15 cellular contexts compared by ENCODE assay signal in the genomic region with DNA sequence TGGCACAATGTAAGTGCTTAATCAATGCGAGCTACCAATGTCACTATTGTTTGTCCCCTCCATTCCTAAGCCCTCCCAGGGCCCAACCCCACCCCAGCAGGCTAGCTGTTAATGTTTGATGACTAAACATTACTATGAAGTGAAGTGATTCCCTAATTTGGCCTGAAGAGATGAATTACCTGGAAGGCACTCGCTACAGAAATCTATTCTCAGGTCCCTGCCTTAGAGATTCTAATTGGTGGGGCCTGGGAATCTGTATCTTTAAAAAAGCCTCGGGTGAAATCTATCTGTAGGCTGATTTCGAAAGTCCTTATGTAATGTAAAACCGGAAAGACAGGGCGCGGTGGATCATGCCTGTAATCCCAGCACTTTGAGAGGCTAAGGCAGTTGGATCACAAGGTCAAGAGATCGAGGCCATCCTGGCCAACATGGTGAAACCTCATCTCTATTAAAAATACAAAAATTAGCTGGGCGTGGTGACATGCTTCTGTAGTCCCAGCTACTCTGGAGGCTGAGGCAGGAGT. TPM values are rescaled to one million over a fixed set of nuclear protein-coding genes. Genes with fewer than 3 reads are reported as not detected.
DNase-seq lines count a peak whose midpoint lies in the region; ATAC-seq and TF ChIP-seq lines count a peak whose summit lies in the region.
"Had no signal": no experiment of that assay in that cellular context is flagged by ENCODE, and none has a peak within 500 bp of the region (broad histone marks: within the 10 kb centered on the region; RNA-seq: fewer than 3 reads in every experiment).

No MANE protein-coding gene starts in this region.

- no peak overlapping the region for H2BK5ac ChIP-seq in mesenchymal stem cell (ENCODE audit: low read depth, low read length, poor library complexity, severe bottlenecking)

- TF ChIP-seq CTCF in PC-3 (conservative IDR thresholded peaks at IDR 0.05; ENCODE audit: low read depth, low read length) (no peak), type B pancreatic cell (conservative IDR thresholded peaks at IDR 0.05) (no peak), HFFc6 (IDR thresholded peaks at IDR 0.05) (no peak)

- ATAC-seq in PC-3 = no peak
- no peak for ATAC-seq in activated CD8-positive, alpha-beta T cell treated with anti-CD3 and anti-CD28 coated beads, Interleukin-2, amount 10 ng/mL, durations not matched to agents 7 days and 5 days

- H2BK120ac ChIP-seq in mesenchymal stem cell (ENCODE audit: low read depth, low read length) = no peak overlapping the region

- no peak overlapping the region for H3K4ac ChIP-seq in mesenchymal stem cell (ENCODE audit: low read depth in 1 of 2, low read length in 2 of 2)

- no peaks in the 10 kb centered on the region for H3K27me3 ChIP-seq in PC-3 (ENCODE audit: low read length)
- no peaks in the 10 kb centered on the region for H3K27me3 ChIP-seq in mesenchymal stem cell (ENCODE audit: control insufficient read depth in 1 of 2, insufficient read depth in 1 of 2, low read length in 2 of 2)
- H3K27me3 ChIP-seq: BLaER1 treated with 17β-estradiol and CSF1 and Interleukin-3, amounts not matched to agents 10 nM and 100 nM; SJCRH30 had no signal

- H3K9ac ChIP-seq in PC-3 (ENCODE audit: low read length) = no peak overlapping the region
- H3K9ac ChIP-seq in mesenchymal stem cell (ENCODE audit: low read length) = no peak overlapping the region
- H3K9ac ChIP-seq: BLaER1 treated with 17β-estradiol and CSF1 and Interleukin-3, amounts not matched to agents 10 nM and 100 nM had no signal

- H3F3A ChIP-seq in PC-3 (ENCODE audit: low read length, unreplicated experiment) = no peaks in the 10 kb centered on the region

- H4K91ac ChIP-seq in mesenchymal stem cell (ENCODE audit: low read length) = no peak overlapping the region

- intact Hi-C loops in PC-3 (cut with micrococcal nuclease) = no loop called here

- H3K23ac ChIP-seq in mesenchymal stem cell (ENCODE audit: low read length in 2 of 2) = no peak overlapping the region

- DNase-seq in SIG-M5 treated with dmso at 0.1 percent for 504 hours (lab: John Stamatoyannopoulos, UW; ENCODE audit: unreplicated experiment) = peak; percentile 33
- DNase-seq in SIG-M5 (lab: John Stamatoyannopoulos, UW) = no peak
- peak; percentile 33 for DNase-seq in PC-3
- no peak for DNase-seq in mesenchymal stem cell
- DNase-seq in type B pancreatic cell (ENCODE audit: extremely low spot score, unreplicated experiment) = no peak
- no peak for DNase-seq in activated CD8-positive, alpha-beta T cell treated with anti-CD3 and anti-CD28 coated beads, Interleukin-2, amount 10 ng/mL, durations not matched to agents 7 days and 5 days
- no peak for DNase-seq in HFFc6
- DNase-seq in amygdala (lab: John Stamatoyannopoulos, UW) = no peak
- DNase-seq: Karpas-422, NCI-H1048, NCI-H2107, NCI-H446, NCI-H748 treated with DMSO at 0.1 percent for 48 hours, SJCRH30 had no signal

- peaks cover 35% of the 10 kb centered on the region for H3K4me1 ChIP-seq in PC-3 (ENCODE audit: insufficient read depth, low read length)
- peaks cover 8% of the 10 kb centered on the region for H3K4me1 ChIP-seq in mesenchymal stem cell (ENCODE audit: control insufficient read depth, insufficient read depth, low read depth, low read length)

- peaks cover 4% of the 10 kb centered on the region for H3K36me3 Mint-ChIP-seq in type B pancreatic cell
- peaks cover 1% of the 10 kb centered on the region for H3K36me3 Mint-ChIP-seq in activated CD8-positive, alpha-beta T cell treated with anti-CD3 and anti-CD28 coated beads, Interleukin-2, amount 10 ng/mL, durations not matched to agents 7 days and 5 days (ENCODE audit: low read depth)
- H3K36me3 Mint-ChIP-seq in HFFc6 (ENCODE audit: low read depth) = peaks cover 6% of the 10 kb centered on the region

- peaks cover 2% of the 10 kb centered on the region for H3K79me1 ChIP-seq in mesenchymal stem cell (replicated peaks; ENCODE audit: low read length, poor library complexity, severe bottlenecking)

- no peak overlapping the region for H3K18ac ChIP-seq in mesenchymal stem cell (ENCODE audit: low read depth in 1 of 2, low read length in 2 of 2)

- H3K36me3 ChIP-seq in PC-3 (ENCODE audit: low read depth, low read length) (no peaks in the 10 kb centered on the region), mesenchymal stem cell (ENCODE audit: control insufficient read depth in 1 of 2, insufficient read depth in 2 of 2, low read depth in 1 of 2, low read length in 2 of 2) (peaks cover 3 to 15% of the 10 kb centered on the region in 2 experiments)

- H3K4me3 ChIP-seq in PC-3 (ENCODE audit: low read length) (no peak overlapping the region), mesenchymal stem cell (ENCODE audit: insufficient read depth in 1 of 2, low read depth in 1 of 2, low read length in 2 of 2) (no peak overlapping the region)
- H3K4me3 ChIP-seq: BLaER1 treated with 17β-estradiol and CSF1 and Interleukin-3, amounts not matched to agents 10 nM and 100 nM; SJCRH30 had no signal

- H3K9me3 ChIP-seq in PC-3 (ENCODE audit: low read length) = no peaks in the 10 kb centered on the region
- no peaks in the 10 kb centered on the region for H3K9me3 ChIP-seq in mesenchymal stem cell (ENCODE audit: control insufficient read depth, low read length)
- H3K9me3 ChIP-seq: BLaER1 treated with 17β-estradiol and CSF1 and Interleukin-3, amounts not matched to agents 10 nM and 100 nM; SJCRH30 had no signal

- H4K20me1 ChIP-seq in PC-3 (ENCODE audit: low read length) = no peaks in the 10 kb centered on the region

- H2AK5ac ChIP-seq in mesenchymal stem cell (ENCODE audit: low read length, severe bottlenecking) = no peak overlapping the region

- H3K9me3 Mint-ChIP-seq in type B pancreatic cell = no peaks in the 10 kb centered on the region
- no peaks in the 10 kb centered on the region for H3K9me3 Mint-ChIP-seq in activated CD8-positive, alpha-beta T cell treated with anti-CD3 and anti-CD28 coated beads, Interleukin-2, amount 10 ng/mL, durations not matched to agents 7 days and 5 days (ENCODE audit: insufficient read depth)
- H3K9me3 Mint-ChIP-seq in HFFc6 = no peaks in the 10 kb centered on the region

- no peak overlapping the region for H2BK15ac ChIP-seq in mesenchymal stem cell (ENCODE audit: low read depth, poor library complexity, severe bottlenecking)

- no peak overlapping the region for H4K8ac ChIP-seq in mesenchymal stem cell (ENCODE audit: low read length)

- no peak overlapping the region for H3K4me3 Mint-ChIP-seq in type B pancreatic cell
- H3K4me3 Mint-ChIP-seq in activated CD8-positive, alpha-beta T cell treated with anti-CD3 and anti-CD28 coated beads, Interleukin-2, amount 10 ng/mL, durations not matched to agents 7 days and 5 days = no peak overlapping the region
- no peak overlapping the region for H3K4me3 Mint-ChIP-seq in HFFc6

- H3K4me1 Mint-ChIP-seq in type B pancreatic cell (ENCODE audit: unreplicated experiment) (peaks cover 12% of the 10 kb centered on the region), HFFc6 (ENCODE audit: low read depth) (peaks cover 28% of the 10 kb centered on the region)
- no peaks in the 10 kb centered on the region for H3K4me1 Mint-ChIP-seq in activated CD8-positive, alpha-beta T cell treated with anti-CD3 and anti-CD28 coated beads, Interleukin-2, amount 10 ng/mL, durations not matched to agents 7 days and 5 days (ENCODE audit: low read depth)

- H3K79me2 ChIP-seq in PC-3 (ENCODE audit: low read length) = no peaks in the 10 kb centered on the region

- H3K27me3 Mint-ChIP-seq in type B pancreatic cell (no peaks in the 10 kb centered on the region), HFFc6 (ENCODE audit: insufficient read depth) (no peaks in the 10 kb centered on the region)
- H3K27me3 Mint-ChIP-seq in activated CD8-positive, alpha-beta T cell treated with anti-CD3 and anti-CD28 coated beads, Interleukin-2, amount 10 ng/mL, durations not matched to agents 7 days and 5 days (ENCODE audit: low read depth) = no peaks in the 10 kb centered on the region

- H3K27ac Mint-ChIP-seq in type B pancreatic cell (peak overlapping the region; percentile 56), HFFc6 (no peak overlapping the region)
- H3K27ac Mint-ChIP-seq in activated CD8-positive, alpha-beta T cell treated with anti-CD3 and anti-CD28 coated beads, Interleukin-2, amount 10 ng/mL, durations not matched to agents 7 days and 5 days = no peak overlapping the region

- BruUV-seq in PC-3 (replicated peaks; lab: Mats Ljungman, UMichigan) = no TSS peak

- H2AFZ ChIP-seq in PC-3 (ENCODE audit: low read length) = no peak overlapping the region
- H2AFZ ChIP-seq in mesenchymal stem cell (ENCODE audit: low read depth, low read length) = no peak overlapping the region

- no peak overlapping the region for H2BK12ac ChIP-seq in mesenchymal stem cell (ENCODE audit: low read length in 2 of 2)

- H3K27ac ChIP-seq in PC-3 (ENCODE audit: low read length) = no peak overlapping the region
- peak overlapping the region; percentile 4 for H3K27ac ChIP-seq in mesenchymal stem cell (ENCODE audit: low read length, poor library complexity, severe bottlenecking)
- H3K27ac ChIP-seq: BLaER1 treated with 17β-estradiol and CSF1 and Interleukin-3, amounts not matched to agents 10 nM and 100 nM; SJCRH30 had no signal

- POLR2A ChIA-PET in PC-3 (lab: Charles Lee; ENCODE audit: unreplicated experiment) = no interaction called here
- POLR2A ChIA-PET in activated CD8-positive, alpha-beta T cell treated with anti-CD3 and anti-CD28 coated beads, Interleukin-2, amount 10 ng/mL, durations not matched to agents 7 days and 5 days (lab: Charles Lee) = no interaction called here

- CTCF ChIA-PET in PC-3 (lab: Charles Lee) = interaction anchor here (1.5 kb wide), 1 partner anchor 106 kb away, joined by 4 read pairs; no protein-coding TSS in a partner anchor
- CTCF ChIA-PET in activated CD8-positive, alpha-beta T cell treated with anti-CD3 and anti-CD28 coated beads, Interleukin-2, amount 10 ng/mL, durations not matched to agents 7 days and 5 days (lab: Charles Lee) = interaction anchor here (1.3 to 3.2 kb wide), 5 partner anchors 13 to 204 kb away, joined by 3 to 17 read pairs (median 3); no protein-coding TSS in a partner anchor

- H3K14ac ChIP-seq in mesenchymal stem cell (ENCODE audit: low read length in 2 of 2) = no peak overlapping the region

- H3K9me2 ChIP-seq in PC-3 (replicated peaks; ENCODE audit: low read length) = no peaks in the 10 kb centered on the region

- 95% methylated on average over 9 of the region's 9 CpGs for WGBS in mesenchymal stem cell

- H3K4me2 ChIP-seq in PC-3 (ENCODE audit: low read length) = no peak overlapping the region
- H3K4me2 ChIP-seq in mesenchymal stem cell (ENCODE audit: low read length, poor library complexity, severe bottlenecking) = peak overlapping the region; percentile 26
- H3K4me2 ChIP-seq: BLaER1 treated with 17β-estradiol and CSF1 and Interleukin-3, amounts not matched to agents 10 nM and 100 nM had no signal

RNA-seq across cellular contexts. Expression of gene SNAI1, which starts 16.9 kb away (rescaled TPM):
- total RNA-seq in PC-3 (2014; rRNA removed) (5.4 and 6.2 TPM in 2 replicates), type B pancreatic cell (ENCODE audit: low replicate concordance) (12.1 and 30.8 TPM in 2 replicates)
- polyA plus RNA-seq in mesenchymal stem cell (2013, experiment 1 of 2) = 36.2 TPM
- 36.0 TPM for polyA plus RNA-seq in mesenchymal stem cell (2013, experiment 2 of 2)
- under 1 TPM; 0.37 to 0.47 TPM for total RNA-seq in activated CD8-positive, alpha-beta T cell treated with anti-CD3 and anti-CD28 coated beads, Interleukin-2, amount 10 ng/mL, durations not matched to agents 7 days and 5 days
- total RNA-seq in HFFc6 (2021; fragmentation: NEBNext Ultra II Directional; extraction: Animal tissue kit (Norgen Biotek cat#: 25700)) = 1 to 10 TPM; 4.7 to 6.8 (median 5.2) TPM

RNA-seq across cellular contexts. Expression of gene RNF114, which starts 29.6 kb away (rescaled TPM):
- total RNA-seq in PC-3 (2014; rRNA removed) = 106 and 133 TPM in 2 replicates
- polyA plus RNA-seq in mesenchymal stem cell (2013, experiment 1 of 2) = 37.3 TPM
- 35.5 TPM for polyA plus RNA-seq in mesenchymal stem cell (2013, experiment 2 of 2)
- 62.9 and 72.1 TPM in 2 replicates for total RNA-seq in type B pancreatic cell (ENCODE audit: low replicate concordance)
- 10 to 100 TPM; 50.1 to 54.8 TPM for total RNA-seq in activated CD8-positive, alpha-beta T cell treated with anti-CD3 and anti-CD28 coated beads, Interleukin-2, amount 10 ng/mL, durations not matched to agents 7 days and 5 days
- 10 to 100 TPM; 51.6 to 61.0 (median 56.1) TPM for total RNA-seq in HFFc6 (2021; fragmentation: NEBNext Ultra II Directional; extraction: Animal tissue kit (Norgen Biotek cat#: 25700))

RNA-seq across cellular contexts. Expression of gene SPATA2, which starts 50.5 kb away (rescaled TPM):
- total RNA-seq in PC-3 (2014; rRNA removed) = 7.4 and 8.1 TPM in 2 replicates
- 5.6 TPM for polyA plus RNA-seq in mesenchymal stem cell (2013, experiment 1 of 2)
- 5.7 TPM for polyA plus RNA-seq in mesenchymal stem cell (2013, experiment 2 of 2)
- 9.2 and 11.3 TPM in 2 replicates for total RNA-seq in type B pancreatic cell (ENCODE audit: low replicate concordance)
- 1 to 10 TPM; 7.6 to 7.7 TPM for total RNA-seq in activated CD8-positive, alpha-beta T cell treated with anti-CD3 and anti-CD28 coated beads, Interleukin-2, amount 10 ng/mL, durations not matched to agents 7 days and 5 days
- 1 to 10 TPM; 6.9 to 8.0 (median 7.2) TPM for total RNA-seq in HFFc6 (2021; fragmentation: NEBNext Ultra II Directional; extraction: Animal tissue kit (Norgen Biotek cat#: 25700))

Comparison
In these comparisons a context has a peak if more than half of its experiments do, and no peak if none do; other contexts are left out.
1. DNase-seq: peak in SIG-M5 treated with dmso at 0.1 percent for 504 hours (single experiment) and PC-3 (single experiment); none in SIG-M5 (single experiment), mesenchymal stem cell (single experiment), type B pancreatic cell (single experiment), activated CD8-positive, alpha-beta T cell treated with anti-CD3 and anti-CD28 coated beads, Interleukin-2, amount 10 ng/mL, durations not matched to agents 7 days and 5 days (single experiment), HFFc6 (single experiment) and amygdala (0 of 56).